In genomic region chr16:57883480-57883879, GRCh38 we compare ENCODE assay signal across 23 cellular contexts.
"Had no signal": no experiment of that assay in that cellular context is flagged by ENCODE, and none has a peak within 500 bp of the region (broad histone marks: within the 10 kb centered on the region; RNA-seq: fewer than 3 reads in every experiment).

No MANE protein-coding gene starts in this region.

- H3K27ac Mint-ChIP-seq: activated CD4-positive, alpha-beta T cell treated with anti-CD3 and anti-CD28 coated beads for 36 hours; activated naive CD4-positive, alpha-beta T cell treated with anti-CD3 and anti-CD28 coated beads for 36 hours; activated naive CD8-positive, alpha-beta T cell treated with anti-CD3 and anti-CD28 coated beads for 36 hours; nephron; stimulated activated effector memory CD8-positive, alpha-beta T cell treated with anti-CD3 and anti-CD28 coated beads, Interleukin-12 subunit alpha, Interleukin-12 subunit beta, amount 100 ng/mL, for 72 hours; stimulated activated naive CD8-positive, alpha-beta T cell treated with anti-CD3 and anti-CD28 coated beads, Interleukin-15, Interleukin-2, amounts not matched to agents 100 ng/mL and 50 ng/mL, for 24 hours; T-helper 2 cell treated with Interferon-gamma antibody and Interleukin-4, amounts not matched to agents 5 μg/mL and 100 μg/mL, for 36 hours; type B pancreatic cell had no signal

- H3K27ac ChIP-seq: adrenal gland, left lung, lower lobe of right lung, right atrium auricular region, uterus had no signal

- H3K4me1 Mint-ChIP-seq: activated naive CD8-positive, alpha-beta T cell treated with anti-CD3 and anti-CD28 coated beads for 36 hours had no signal

- H3K9me3 Mint-ChIP-seq: activated naive CD4-positive, alpha-beta T cell treated with anti-CD3 and anti-CD28 coated beads for 36 hours; activated naive CD8-positive, alpha-beta T cell treated with anti-CD3 and anti-CD28 coated beads for 36 hours; nephron; stimulated activated effector memory CD8-positive, alpha-beta T cell treated with anti-CD3 and anti-CD28 coated beads, Interleukin-12 subunit alpha, Interleukin-12 subunit beta, amount 100 ng/mL, for 72 hours; stimulated activated naive CD8-positive, alpha-beta T cell treated with anti-CD3 and anti-CD28 coated beads, Interleukin-15, Interleukin-2, amounts not matched to agents 100 ng/mL and 50 ng/mL, for 24 hours; T-helper 2 cell treated with Interferon-gamma antibody and Interleukin-4, amounts not matched to agents 5 μg/mL and 100 μg/mL, for 36 hours; type B pancreatic cell had no signal

- H3K4me3 ChIP-seq: adrenal gland, left lung, lower lobe of right lung, right atrium auricular region, uterus had no signal

- H3K9me3 ChIP-seq: adrenal gland, left lung, lower lobe of right lung, right atrium auricular region, uterus had no signal

- H3K4me3 Mint-ChIP-seq: activated CD4-positive, alpha-beta T cell treated with anti-CD3 and anti-CD28 coated beads for 36 hours; activated naive CD4-positive, alpha-beta T cell treated with anti-CD3 and anti-CD28 coated beads for 36 hours; activated naive CD8-positive, alpha-beta T cell treated with anti-CD3 and anti-CD28 coated beads for 36 hours; nephron; stimulated activated effector memory CD8-positive, alpha-beta T cell treated with anti-CD3 and anti-CD28 coated beads, Interleukin-12 subunit alpha, Interleukin-12 subunit beta, amount 100 ng/mL, for 72 hours; stimulated activated naive CD8-positive, alpha-beta T cell treated with anti-CD3 and anti-CD28 coated beads, Interleukin-15, Interleukin-2, amounts not matched to agents 100 ng/mL and 50 ng/mL, for 24 hours; T-helper 2 cell treated with Interferon-gamma antibody and Interleukin-4, amounts not matched to agents 5 μg/mL and 100 μg/mL, for 36 hours; type B pancreatic cell had no signal

- ATAC-seq: activated CD4-positive, alpha-beta T cell treated with anti-CD3 and anti-CD28 coated beads for 36 hours; stimulated activated effector memory CD8-positive, alpha-beta T cell treated with anti-CD3 and anti-CD28 coated beads, Interleukin-12 subunit alpha, Interleukin-12 subunit beta, amount 100 ng/mL, for 72 hours had no signal

- DNase-seq: activated CD4-positive, alpha-beta T cell treated with anti-CD3 and anti-CD28 coated beads for 36 hours; activated CD4-positive, CD25-positive, alpha-beta regulatory T cell; activated effector memory CD4-positive, alpha-beta T cell treated with Interleukin-2 at 50 U/mL for 16 hours; activated naive CD4-positive, alpha-beta T cell treated with anti-CD3 and anti-CD28 coated beads for 36 hours; activated naive CD8-positive, alpha-beta T cell treated with anti-CD3 and anti-CD28 coated beads for 36 hours; activated T-cell treated with anti-CD3 and anti-CD28 coated beads for 4 hours; adrenal gland; caudate nucleus; effector CD4-positive, alpha-beta T cell; left lung; lower lobe of right lung; mesenchymal stem cell; occipital lobe; stimulated activated CD4-positive, alpha-beta T cell treated with anti-CD3 and anti-CD28 coated beads, Interleukin-4, amount 100 ng/mL, for 1 hour; T-helper 1 cell; uterus had no signal

- H3K4me1 ChIP-seq: adrenal gland, lower lobe of right lung, uterus had no signal

- H3K36me3 Mint-ChIP-seq: activated naive CD8-positive, alpha-beta T cell treated with anti-CD3 and anti-CD28 coated beads for 36 hours; brain; stimulated activated effector memory CD8-positive, alpha-beta T cell treated with anti-CD3 and anti-CD28 coated beads, Interleukin-12 subunit alpha, Interleukin-12 subunit beta, amount 100 ng/mL, for 72 hours; type B pancreatic cell had no signal

- H3K36me3 ChIP-seq: adrenal gland, left lung, lower lobe of right lung, right atrium auricular region, uterus had no signal
